Comparison of ENCODE assay signal across 8 cellular contexts in the genomic region with DNA sequence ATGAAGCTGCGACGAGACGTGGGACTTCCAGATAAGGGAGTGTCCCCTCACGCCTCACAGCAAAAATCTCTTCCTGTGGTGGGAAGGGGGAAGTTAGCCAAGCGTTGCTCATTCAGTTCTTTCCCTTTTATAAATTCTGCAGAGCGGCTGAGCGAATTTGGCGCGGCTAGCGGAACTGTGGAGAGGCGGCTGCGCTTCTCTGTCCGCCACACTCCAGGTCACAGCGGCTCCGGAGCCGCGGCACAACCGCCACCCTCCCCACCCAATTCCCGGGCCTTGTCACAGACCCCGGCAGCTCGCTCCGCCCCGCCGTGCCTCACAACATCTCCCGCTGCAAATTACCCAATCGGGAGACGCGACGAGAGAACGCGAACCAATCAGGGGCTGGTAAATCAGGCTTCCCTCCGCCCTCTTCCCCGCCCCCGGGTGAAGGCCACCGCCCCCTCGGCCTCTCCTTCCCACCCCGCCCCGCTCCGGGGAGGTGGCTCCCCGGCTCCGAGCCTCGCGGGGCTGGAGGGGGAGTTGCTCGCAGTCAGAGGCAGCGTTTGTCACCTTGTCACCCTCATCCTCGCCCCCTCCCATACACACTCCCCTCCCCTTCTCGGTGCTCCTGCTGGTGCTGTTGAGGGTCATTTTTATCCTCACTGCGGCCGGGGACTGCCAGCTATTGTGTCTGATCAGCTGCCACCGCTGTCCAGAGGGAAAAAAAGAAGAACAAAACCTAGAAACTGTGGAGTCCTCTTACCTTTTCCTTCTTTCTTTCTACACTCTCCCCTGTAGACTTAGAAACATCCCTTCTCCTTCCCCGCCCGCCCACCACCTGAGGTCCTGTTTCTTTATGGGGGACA. TPM values are rescaled to one million over a fixed set of nuclear protein-coding genes. Genes with fewer than 3 reads are reported as not detected.
DNase-seq lines count a peak whose midpoint lies in the region; ATAC-seq and TF ChIP-seq lines count a peak whose summit lies in the region.

No MANE protein-coding gene starts in this region.

- H3K9me3 Mint-ChIP-seq in T-helper 1 cell treated with Interleukin-12 subunit alpha and Interleukin-12 subunit beta and Interleukin-4 antibody, amounts not matched to agents 30 μg/mL and 1 μg/mL, for 36 hours, result no peaks in the 10 kb centered on the region
- no peaks in the 10 kb centered on the region for H3K9me3 Mint-ChIP-seq in progenitor cell of endocrine pancreas (ENCODE audit: low read depth)

- H3K27me3 Mint-ChIP-seq in T-helper 1 cell treated with Interleukin-12 subunit alpha and Interleukin-12 subunit beta and Interleukin-4 antibody, amounts not matched to agents 30 μg/mL and 1 μg/mL, for 36 hours (ENCODE audit: low read depth), result no peaks in the 10 kb centered on the region
- peaks cover 3% of the 10 kb centered on the region for H3K27me3 Mint-ChIP-seq in progenitor cell of endocrine pancreas

- H3K4me3 Mint-ChIP-seq in T-helper 1 cell treated with Interleukin-12 subunit alpha and Interleukin-12 subunit beta and Interleukin-4 antibody, amounts not matched to agents 30 μg/mL and 1 μg/mL, for 36 hours, result peak overlapping the region; percentile 89
- H3K4me3 Mint-ChIP-seq in progenitor cell of endocrine pancreas (ENCODE audit: low read depth), result peak overlapping the region; percentile 88

- ATAC-seq in GM18498 (IDR thresholded peaks at IDR 0.05; ENCODE audit: unreplicated experiment) (peak; percentile 84), HG02885 (IDR thresholded peaks at IDR 0.05; ENCODE audit: poor library complexity, unreplicated experiment) (peak; percentile 81), left ventricle myocardium superior (peak; percentile 93)

- DNase-seq in NCI-H1694 (lab: John Stamatoyannopoulos, UW) (peak; percentile 90), amygdala (lab: John Stamatoyannopoulos, UW) (peak; percentile 82 to 100 (median 98)), left ventricle myocardium superior (peak; percentile 99), progenitor cell of endocrine pancreas (ENCODE audit: low spot score, unreplicated experiment) (peak; percentile 96), ureter (ENCODE audit: low spot score) (peak; percentile 99)

- intact Hi-C loops in left ventricle myocardium superior (cut with micrococcal nuclease), result loop anchor here (5.0 to 10.0 kb wide), 2 partner anchors 82 to 360 kb away; no protein-coding TSS in a partner anchor

- H3K27ac Mint-ChIP-seq in T-helper 1 cell treated with Interleukin-12 subunit alpha and Interleukin-12 subunit beta and Interleukin-4 antibody, amounts not matched to agents 30 μg/mL and 1 μg/mL, for 36 hours, result peak overlapping the region; percentile 90
- H3K27ac Mint-ChIP-seq in progenitor cell of endocrine pancreas, result peak overlapping the region; percentile 97

- H3K4me1 Mint-ChIP-seq in T-helper 1 cell treated with Interleukin-12 subunit alpha and Interleukin-12 subunit beta and Interleukin-4 antibody, amounts not matched to agents 30 μg/mL and 1 μg/mL, for 36 hours (ENCODE audit: low read depth), result peaks cover 20% of the 10 kb centered on the region
- peaks cover 20% of the 10 kb centered on the region for H3K4me1 Mint-ChIP-seq in progenitor cell of endocrine pancreas (ENCODE audit: low read depth)

- peaks cover 12% of the 10 kb centered on the region for H3K36me3 Mint-ChIP-seq in T-helper 1 cell treated with Interleukin-12 subunit alpha and Interleukin-12 subunit beta and Interleukin-4 antibody, amounts not matched to agents 30 μg/mL and 1 μg/mL, for 36 hours (ENCODE audit: low read depth)
- no peaks in the 10 kb centered on the region for H3K36me3 Mint-ChIP-seq in progenitor cell of endocrine pancreas (ENCODE audit: insufficient read depth)

- TF ChIP-seq CTCF in progenitor cell of endocrine pancreas (IDR thresholded peaks at IDR 0.05; ENCODE audit: unreplicated experiment), result no peak

RNA-seq across cellular contexts. Expression of a gene that starts 0.9 kb away (rescaled TPM):
- total RNA-seq in left ventricle myocardium superior (57.9 TPM), progenitor cell of endocrine pancreas (88.0 and 98.2 TPM in 2 replicates), ureter (90.7 TPM)

Comparison
In these comparisons a context has a peak if more than half of its experiments do, and no peak if none do; other contexts are left out.
1. Peak in every context shown above with its lines: DNase-seq and ATAC-seq.